8 cellular contexts compared by ENCODE assay signal in the genomic region with DNA sequence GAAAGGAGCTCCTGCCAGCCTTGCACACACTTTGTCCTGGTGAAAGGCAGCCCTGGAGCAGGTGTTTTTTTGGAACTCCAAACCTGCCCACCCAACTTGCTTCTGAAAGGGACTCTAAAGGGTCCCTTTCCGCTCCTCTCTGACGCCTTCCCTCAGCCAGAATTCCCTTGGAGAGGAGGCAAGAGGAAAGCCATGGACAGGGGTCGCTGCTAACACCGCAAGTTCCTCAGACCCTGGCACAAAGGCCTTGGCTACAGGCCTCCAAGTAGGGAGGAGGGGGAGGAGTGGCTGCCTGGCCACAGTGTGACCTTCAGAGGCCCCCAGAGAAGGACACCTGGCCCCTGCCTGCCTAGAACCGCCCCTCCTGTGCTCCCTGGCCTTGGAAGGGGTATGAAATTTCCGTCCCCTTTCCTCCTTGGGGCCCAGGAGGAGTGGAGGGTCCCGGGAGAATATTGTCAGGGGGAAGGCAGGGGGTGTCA. TPM values are rescaled to one million over a fixed set of nuclear protein-coding genes. Genes with fewer than 3 reads are reported as not detected.
DNase-seq lines count a peak whose midpoint lies in the region; ATAC-seq, FAIRE-seq and TF ChIP-seq lines count a peak whose summit lies in the region.

No MANE protein-coding gene starts in this region.

- peaks cover 25% of the 10 kb centered on the region; the same call in 1 of the 2 replicates for H3F3A ChIP-seq in GM23248 (ENCODE audit: insufficient read depth)

- H3K9me3 ChIP-seq in GM23248 (ENCODE audit: low read depth) (no peaks in the 10 kb centered on the region), Peyer's patch (no peaks in the 10 kb centered on the region), endocrine pancreas (ENCODE audit: control insufficient read depth, low read length) (no peaks in the 10 kb centered on the region), muscle layer of duodenum (ENCODE audit: control insufficient read depth in 1 of 2, low read length in 2 of 2) (no peaks in the 10 kb centered on the region)

- no peak for TF ChIP-seq POLR2A in Peyer's patch (IDR thresholded peaks at IDR 0.05)

- ATAC-seq in HG02885 (IDR thresholded peaks at IDR 0.05; ENCODE audit: poor library complexity, unreplicated experiment) (no peak), GM19395 (IDR thresholded peaks at IDR 0.05; ENCODE audit: unreplicated experiment) (no peak), GM19397 (IDR thresholded peaks at IDR 0.05; ENCODE audit: unreplicated experiment) (no peak)

- peaks cover 75% of the 10 kb centered on the region for H3K79me2 ChIP-seq in GM23248 (ENCODE audit: insufficient read depth)

- peak overlapping the region; percentile 86 for H3K4me2 ChIP-seq in GM23248 (ENCODE audit: unreplicated experiment)

- WGBS in GM23248 (ENCODE audit: low coverage in 1 of 2, low lambda C conversion rate in 2 of 2, missing lambda C conversion rate in 2 of 2), 2 experiments = 6 to 8% methylated on average over 7 of the region's 7 CpGs

- no peak for FAIRE-seq in RCC 7860 (lab: Jason Lieb, UNC)

- H3K4me1 ChIP-seq in GM23248 (ENCODE audit: insufficient read depth) (peaks cover 31% of the 10 kb centered on the region), Peyer's patch (peaks cover 0 to 51% (median 8%) of the 10 kb centered on the region in 4 donors), endocrine pancreas (ENCODE audit: control insufficient read depth, insufficient read depth, low read length) (no peaks in the 10 kb centered on the region), muscle layer of duodenum (ENCODE audit: control insufficient read depth in 1 of 2, insufficient read depth in 2 of 2, low read length in 2 of 2) (peaks cover 18 to 51% of the 10 kb centered on the region in 2 donors)

- in situ Hi-C loops in GM23248 (cut with MboI) = loop anchor here (10.0 kb wide), 1 partner anchor 292 kb away; no protein-coding TSS in a partner anchor

- H3K9ac ChIP-seq in GM23248 (peak overlapping the region; percentile 98), endocrine pancreas (ENCODE audit: control insufficient read depth, insufficient read depth, low read length) (peak overlapping the region; percentile 95)

- H2AFZ ChIP-seq in GM23248 = no peak overlapping the region

- H3K4me3 ChIP-seq in GM23248 (peak overlapping the region; percentile 90), Peyer's patch (peak overlapping the region; percentile 58 to 90 (median 74)), endocrine pancreas (ENCODE audit: control insufficient read depth, insufficient read depth, low read length) (peak overlapping the region; percentile 73), muscle layer of duodenum (ENCODE audit: low read depth in 1 of 2, low read length in 2 of 2) (peak overlapping the region; percentile 90 to 92)

- no peaks in the 10 kb centered on the region for H3K27me3 ChIP-seq in GM23248 (replicated peaks; ENCODE audit: insufficient read depth)
- no peaks in the 10 kb centered on the region for H3K27me3 ChIP-seq in Peyer's patch
- no peaks in the 10 kb centered on the region for H3K27me3 ChIP-seq in endocrine pancreas (ENCODE audit: control insufficient read depth, insufficient read depth, low read length)
- no peaks in the 10 kb centered on the region for H3K27me3 ChIP-seq in muscle layer of duodenum (ENCODE audit: low read depth, low read length)

- TF ChIP-seq CTCF in Peyer's patch (IDR thresholded peaks at IDR 0.05) = no peak

- peaks cover 3% of the 10 kb centered on the region; the same call in 1 of the 2 replicates for H3K36me3 ChIP-seq in GM23248 (ENCODE audit: low read depth)
- peaks cover 0 to 15% (median 0%) of the 10 kb centered on the region in 3 donors for H3K36me3 ChIP-seq in Peyer's patch
- H3K36me3 ChIP-seq in endocrine pancreas (ENCODE audit: control insufficient read depth, insufficient read depth, low read length) = peaks cover 3% of the 10 kb centered on the region
- peaks cover 8 to 9% of the 10 kb centered on the region in 2 donors for H3K36me3 ChIP-seq in muscle layer of duodenum (ENCODE audit: control insufficient read depth in 1 of 2, insufficient read depth in 2 of 2, low read length in 2 of 2)

- H4K20me1 ChIP-seq in GM23248 (ENCODE audit: insufficient read depth) = peaks cover 9% of the 10 kb centered on the region; the same call in 1 of the 2 replicates

- DNase-seq in GM23248 = peak; percentile 28
- DNase-seq in Peyer's patch = peak in 1 of 3 donors; percentile 58
- no peak for DNase-seq in RCC 7860 (ENCODE audit: low spot score)

- H3K9me2 ChIP-seq in GM23248 (ENCODE audit: insufficient read depth) = no peaks in the 10 kb centered on the region

- H3K27ac ChIP-seq in GM23248 (peak overlapping the region; percentile 82), Peyer's patch (peak overlapping the region; percentile 8 to 95 (median 93)), muscle layer of duodenum (ENCODE audit: low read length) (peak overlapping the region; percentile 98)

RNA-seq across cellular contexts. Expression of gene VEGFA, which starts 2.6 kb away (rescaled TPM):
- total RNA-seq in GM23248 (2014; rRNA removed; shearing (Covaris generic)) = 197 and 241 TPM in 2 replicates
- 9.3 and 10.7 TPM in 2 replicates for polyA plus RNA-seq in GM23248 (2016; fragmentation: Nextera tagmentation; extraction: Ambion mirVana)
- 100 to 1,000 TPM; 202 to 663 (median 418) TPM for total RNA-seq in Peyer's patch
